8 cellular contexts compared by ENCODE assay signal in genomic region chr14:32588448-32589320, GRCh38.
DNase-seq lines count a peak whose midpoint lies in the region; ATAC-seq, FAIRE-seq and TF ChIP-seq lines count a peak whose summit lies in the region.

No MANE protein-coding gene starts in this region.

- POLR2A ChIA-PET in activated CD4-positive, alpha-beta T cell treated with anti-CD3 and anti-CD28 coated beads for 36 hours (lab: Charles Lee) = no interaction called here
- POLR2A ChIA-PET in GM12878 (lab: Charles Lee) = interaction anchor here (0.6 kb wide), 1 partner anchor 41 kb away, joined by 4 read pairs; no protein-coding TSS in a partner anchor

- H3K56ac ChIP-seq in mesendoderm (ENCODE audit: low read length) = no peak overlapping the region

- H3K79me1 ChIP-seq in mesendoderm (ENCODE audit: low read length) = no peaks in the 10 kb centered on the region

- in situ Hi-C loops in GM12878 (cut with MboI) = no loop called here

- no peak overlapping the region for H3K4me3 ChIP-seq in GM12878
- H3K4me3 ChIP-seq in mesendoderm (ENCODE audit: low read length) = no peak overlapping the region

- no peaks in the 10 kb centered on the region for H3K9me3 Mint-ChIP-seq in activated CD4-positive, alpha-beta T cell treated with anti-CD3 and anti-CD28 coated beads for 36 hours (ENCODE audit: low read depth)
- no peaks in the 10 kb centered on the region for H3K9me3 Mint-ChIP-seq in activated T-helper 2 cell treated with anti-CD3 and anti-CD28 coated beads, Interferon-gamma antibody, Interleukin-2, Interleukin-4, amounts not matched to agents 10 μg/mL and 5 μg/mL and 100 μg/mL, durations not matched to agents 14 hours and 24 hours and 36 hours

- no peak overlapping the region for H3K4me2 ChIP-seq in GM12878 (ENCODE audit: control insufficient read depth, insufficient read depth)
- no peak overlapping the region for H3K4me2 ChIP-seq in mesendoderm (ENCODE audit: low read length)

- CTCF ChIA-PET in activated CD4-positive, alpha-beta T cell treated with anti-CD3 and anti-CD28 coated beads for 36 hours (lab: Charles Lee) = interaction anchor here (0.7 to 2.4 kb wide), 7 partner anchors 9 to 1204 kb away, joined by 3 to 10 read pairs (median 5); no protein-coding TSS in a partner anchor
- CTCF ChIA-PET in GM12878 (lab: Yijun Ruan, JAX) = interaction anchor here (0.7 to 1.9 kb wide), 7 partner anchors 16 to 1713 kb away, joined by 3 to 7 read pairs (median 4); no protein-coding TSS in a partner anchor

- no peak overlapping the region for H3K4ac ChIP-seq in mesendoderm (ENCODE audit: low read depth, low read length)

- no peak for TF ChIP-seq EP300 in GM12878 (IDR thresholded peaks at IDR 0.05; ENCODE audit: borderline replicate concordance in 1 of 2, control insufficient read depth in 1 of 2, low read depth in 2 of 2, low read length in 2 of 2)

- no peak overlapping the region for H2BK120ac ChIP-seq in mesendoderm (ENCODE audit: low read depth, low read length)

- no peak overlapping the region for H3K18ac ChIP-seq in mesendoderm (ENCODE audit: low read length)

- H3K36me3 Mint-ChIP-seq in activated CD4-positive, alpha-beta T cell treated with anti-CD3 and anti-CD28 coated beads for 36 hours (ENCODE audit: low read depth) = no peaks in the 10 kb centered on the region
- no peaks in the 10 kb centered on the region for H3K36me3 Mint-ChIP-seq in activated T-helper 2 cell treated with anti-CD3 and anti-CD28 coated beads, Interferon-gamma antibody, Interleukin-2, Interleukin-4, amounts not matched to agents 10 μg/mL and 5 μg/mL and 100 μg/mL, durations not matched to agents 14 hours and 24 hours and 36 hours (ENCODE audit: low read depth)

- peaks cover 7% of the 10 kb centered on the region for H3K27me3 Mint-ChIP-seq in activated CD4-positive, alpha-beta T cell treated with anti-CD3 and anti-CD28 coated beads for 36 hours
- H3K27me3 Mint-ChIP-seq in activated T-helper 2 cell treated with anti-CD3 and anti-CD28 coated beads, Interferon-gamma antibody, Interleukin-2, Interleukin-4, amounts not matched to agents 10 μg/mL and 5 μg/mL and 100 μg/mL, durations not matched to agents 14 hours and 24 hours and 36 hours (ENCODE audit: low read depth) = no peaks in the 10 kb centered on the region

- H3K36me3 ChIP-seq in GM12878 (ENCODE audit: control insufficient read depth in 2 of 2, insufficient read depth in 2 of 2, low read length in 1 of 2) (no peaks in the 10 kb centered on the region), mesendoderm (ENCODE audit: control insufficient read depth, insufficient read depth, low read length) (no peaks in the 10 kb centered on the region)

- intact Hi-C loops in activated CD4-positive, alpha-beta T cell treated with anti-CD3 and anti-CD28 coated beads for 36 hours (cut with DNase I, micrococcal nuclease) = loop anchor here in 1 of 2 experiments (5.0 kb wide), 1 partner anchor 844 kb away; no protein-coding TSS in a partner anchor
- intact Hi-C loops in GM12878 (cut with micrococcal nuclease; ENCODE audit: unreplicated experiment) = no loop called here
- intact Hi-C loops in activated T-helper 2 cell treated with anti-CD3 and anti-CD28 coated beads, Interferon-gamma antibody, Interleukin-2, Interleukin-4, amounts not matched to agents 10 μg/mL and 5 μg/mL and 100 μg/mL, durations not matched to agents 14 hours and 24 hours and 36 hours (cut with micrococcal nuclease) = no loop called here

- H2BK15ac ChIP-seq in mesendoderm (replicated peaks; ENCODE audit: low read depth) = no peak overlapping the region

- DNase-seq in activated CD4-positive, alpha-beta T cell treated with anti-CD3 and anti-CD28 coated beads for 36 hours = peak; percentile 11
- DNase-seq in activated CD4-positive, alpha-beta T cell treated with anti-CD3 and anti-CD28 coated beads, Interleukin-2, amount 50 U/mL, for 1 hour = no peak
- DNase-seq in Kasumi-1 (lab: John Stamatoyannopoulos, UW) (peak; percentile 53 to 74), GM12878 (ENCODE audit: low read depth, low spot score) (no peak), mesendoderm (peak; percentile 62), globus pallidus (ENCODE audit: low spot score) (no peak)
- no peak for DNase-seq in activated T-helper 2 cell treated with anti-CD3 and anti-CD28 coated beads, Interferon-gamma antibody, Interleukin-2, Interleukin-4, amounts not matched to agents 10 μg/mL and 5 μg/mL and 100 μg/mL, durations not matched to agents 14 hours and 24 hours and 36 hours (ENCODE audit: low spot score)

- peak; percentile 61 to 76 (median 63) for TF ChIP-seq CTCF in GM12878 (IDR thresholded peaks at IDR 0.05 in 2 of 3, conservative IDR thresholded peaks at IDR 0.05 in 1 of 3; ENCODE audit: control insufficient read depth in 2 of 3, extremely low read depth in 1 of 3, insufficient read depth in 1 of 3, low read depth in 3 of 3, low read length in 3 of 3)

- no peak for FAIRE-seq in GM12878 (lab: Jason Lieb, UNC)

- H3K27ac Mint-ChIP-seq in activated CD4-positive, alpha-beta T cell treated with anti-CD3 and anti-CD28 coated beads for 36 hours = no peak overlapping the region
- H3K27ac Mint-ChIP-seq in activated T-helper 2 cell treated with anti-CD3 and anti-CD28 coated beads, Interferon-gamma antibody, Interleukin-2, Interleukin-4, amounts not matched to agents 10 μg/mL and 5 μg/mL and 100 μg/mL, durations not matched to agents 14 hours and 24 hours and 36 hours = no peak overlapping the region

- H3K4me1 ChIP-seq in GM12878 (ENCODE audit: control insufficient read depth, insufficient read depth, low read length) (no peaks in the 10 kb centered on the region), mesendoderm (ENCODE audit: control insufficient read depth, low read depth, low read length) (no peaks in the 10 kb centered on the region)

- H3K27ac ChIP-seq in GM12878 (ENCODE audit: control insufficient read depth, insufficient read depth) (no peak overlapping the region), mesendoderm (ENCODE audit: low read depth, low read length) (no peak overlapping the region)

- no peaks in the 10 kb centered on the region for H3K4me1 Mint-ChIP-seq in activated CD4-positive, alpha-beta T cell treated with anti-CD3 and anti-CD28 coated beads for 36 hours
- no peaks in the 10 kb centered on the region for H3K4me1 Mint-ChIP-seq in activated T-helper 2 cell treated with anti-CD3 and anti-CD28 coated beads, Interferon-gamma antibody, Interleukin-2, Interleukin-4, amounts not matched to agents 10 μg/mL and 5 μg/mL and 100 μg/mL, durations not matched to agents 14 hours and 24 hours and 36 hours (ENCODE audit: low read depth)

- H3K9ac ChIP-seq in GM12878 (ENCODE audit: control insufficient read depth, insufficient read depth, low read length) (no peak overlapping the region), mesendoderm (ENCODE audit: low read length) (no peak overlapping the region)

- H3K4me3 Mint-ChIP-seq in activated CD4-positive, alpha-beta T cell treated with anti-CD3 and anti-CD28 coated beads for 36 hours = no peak overlapping the region
- H3K4me3 Mint-ChIP-seq in activated T-helper 2 cell treated with anti-CD3 and anti-CD28 coated beads, Interferon-gamma antibody, Interleukin-2, Interleukin-4, amounts not matched to agents 10 μg/mL and 5 μg/mL and 100 μg/mL, durations not matched to agents 14 hours and 24 hours and 36 hours (ENCODE audit: low read depth) = no peak overlapping the region

- no peaks in the 10 kb centered on the region for H4K20me1 ChIP-seq in GM12878 (ENCODE audit: control insufficient read depth, insufficient read depth)

- RAD21 ChIA-PET in GM12878 (lab: Charles Lee; ENCODE audit: unreplicated experiment) = interaction anchor here (0.7 to 1.2 kb wide), 3 partner anchors 11 to 14 kb away, joined by 3 read pairs; no protein-coding TSS in a partner anchor

- H3K9me3 ChIP-seq in GM12878 (replicated peaks; ENCODE audit: control insufficient read depth, insufficient read depth, low read length) = no peaks in the 10 kb centered on the region

- no peak overlapping the region for H2AFZ ChIP-seq in GM12878 (ENCODE audit: control insufficient read depth, low read depth, low read length)

- ATAC-seq in activated CD4-positive, alpha-beta T cell treated with anti-CD3 and anti-CD28 coated beads for 36 hours = no peak
- ATAC-seq in GM12878 = peak; percentile 71
- no peak for ATAC-seq in HG02588 (IDR thresholded peaks at IDR 0.05; ENCODE audit: unreplicated experiment)

- TF ChIP-seq RAD21 in GM12878 (IDR thresholded peaks at IDR 0.05; ENCODE audit: insufficient read depth, low read depth, low read length) = peak; percentile 93

- no peak for TF ChIP-seq POLR2A in GM12878 (IDR thresholded peaks at IDR 0.05; ENCODE audit: low read depth, low read length)

- SMC1A ChIA-PET in GM12878 (lab: Charles Lee; ENCODE audit: uncharacterized antibody, unreplicated experiment) = interaction anchor here (0.6 to 1.6 kb wide), 7 partner anchors 9 to 1640 kb away, joined by 3 to 6 read pairs (median 3); no protein-coding TSS in a partner anchor

- no peak overlapping the region for H4K5ac ChIP-seq in mesendoderm (ENCODE audit: low read length)

- H3K27me3 ChIP-seq in GM12878 (replicated peaks in 1 of 2; ENCODE audit: control insufficient read depth in 2 of 2, insufficient read depth in 2 of 2, low read length in 1 of 2) = no peaks in the 10 kb centered on the region
- H3K27me3 ChIP-seq in mesendoderm (ENCODE audit: insufficient read depth, low read length, poor library complexity) = no peaks in the 10 kb centered on the region

- no peak overlapping the region for H4K8ac ChIP-seq in mesendoderm (ENCODE audit: low read depth, low read length)

- no peak overlapping the region for H2BK5ac ChIP-seq in mesendoderm (ENCODE audit: low read length)

- H2AK5ac ChIP-seq in mesendoderm (ENCODE audit: low read length) = no peak overlapping the region

- BruUV-seq in GM12878 (replicated peaks; lab: Mats Ljungman, UMichigan) = no TSS peak

- 26% methylated on average over 6 of the region's 6 CpGs for WGBS in GM12878 (ENCODE audit: insufficient coverage, insufficient replicate concordance, low lambda C conversion rate, missing lambda C conversion rate)
- WGBS in mesendoderm (ENCODE audit: extremely low coverage, insufficient coverage, low lambda C conversion rate) = no CpG with 5 or more reads among the region's 6 CpGs

- no peak overlapping the region for H3K23ac ChIP-seq in mesendoderm (ENCODE audit: low read length)

- no peaks in the 10 kb centered on the region for H3K79me2 ChIP-seq in GM12878 (ENCODE audit: control insufficient read depth, insufficient read depth, low read length)
- no peaks in the 10 kb centered on the region for H3K79me2 ChIP-seq in mesendoderm (ENCODE audit: control insufficient read depth, insufficient read depth, low read length)

TF ChIP-seq in GM12878, 131 proteins besides CTCF, POLR2A, EP300 and RAD21 (continues in another document):
- TF ChIP-seq MEF2B (IDR thresholded peaks at IDR 0.05; ENCODE audit: partially characterized antibody, poor library complexity, severe bottlenecking) (no peak), TARDBP (IDR thresholded peaks at IDR 0.05; ENCODE audit: borderline replicate concordance) (no peak)

Comparison
In these comparisons a context has a peak if more than half of its experiments do, and no peak if none do; other contexts are left out.
1. DNase-seq: peak in activated CD4-positive, alpha-beta T cell treated with anti-CD3 and anti-CD28 coated beads for 36 hours (single experiment), Kasumi-1 (2 of 2) and mesendoderm (single experiment); none in activated CD4-positive, alpha-beta T cell treated with anti-CD3 and anti-CD28 coated beads, Interleukin-2, amount 50 U/mL, for 1 hour (single experiment), GM12878 (single experiment), activated T-helper 2 cell treated with anti-CD3 and anti-CD28 coated beads, Interferon-gamma antibody, Interleukin-2, Interleukin-4, amounts not matched to agents 10 μg/mL and 5 μg/mL and 100 μg/mL, durations not matched to agents 14 hours and 24 hours and 36 hours (single experiment) and globus pallidus (single experiment).